Comparison of ENCODE assay signal across 19 cellular contexts in genomic region chr13:99558570-99559180, GRCh38. TPM values are rescaled to one million over a fixed set of nuclear protein-coding genes. Genes with fewer than 3 reads are reported as not detected.
DNase-seq lines count a peak whose midpoint lies in the region; ATAC-seq and TF ChIP-seq lines count a peak whose summit lies in the region.
"Had no signal": no experiment of that assay in that cellular context is flagged by ENCODE, and none has a peak within 500 bp of the region (broad histone marks: within the 10 kb centered on the region; RNA-seq: fewer than 3 reads in every experiment).

No MANE protein-coding gene starts in this region.

- no peak for TF ChIP-seq POLR2A in body of pancreas (IDR thresholded peaks at IDR 0.05)

- H3K27ac Mint-ChIP-seq in natural killer cell (peak overlapping the region; percentile 2 to 7), osteocyte (ENCODE audit: unreplicated experiment) (no peak overlapping the region)
- H3K27ac Mint-ChIP-seq in natural killer cell treated with Interleukin-12 subunit alpha and Interleukin-12 subunit beta and Interleukin-15 and Interleukin-18, amount 100 ng/mL, for 72 hours, result no peak overlapping the region
- peak overlapping the region; percentile 1 for H3K27ac Mint-ChIP-seq in activated T-helper 17 cell treated with anti-CD3 and anti-CD28 coated beads, Interleukin-2, amount 50 U/mL, for 72 hours
- H3K27ac Mint-ChIP-seq: GM23338, HFFc6 had no signal

- H3K27me3 ChIP-seq in body of pancreas, result no peaks in the 10 kb centered on the region
- H3K27me3 ChIP-seq: BLaER1 treated with 17β-estradiol and CSF1 and Interleukin-3, amounts not matched to agents 10 nM and 100 nM; Peyer's patch had no signal

- intact Hi-C loops in natural killer cell (cut with micrococcal nuclease) (no loop called here), body of pancreas (cut with DNase I) (no loop called here)

- H3K9me3 Mint-ChIP-seq in natural killer cell, result no peaks in the 10 kb centered on the region
- no peaks in the 10 kb centered on the region for H3K9me3 Mint-ChIP-seq in natural killer cell treated with Interleukin-12 subunit alpha and Interleukin-12 subunit beta and Interleukin-15 and Interleukin-18, amount 100 ng/mL, for 72 hours
- H3K9me3 Mint-ChIP-seq in activated T-helper 17 cell treated with anti-CD3 and anti-CD28 coated beads, Interleukin-2, amount 50 U/mL, for 72 hours, result no peaks in the 10 kb centered on the region
- no peaks in the 10 kb centered on the region for H3K9me3 Mint-ChIP-seq in osteocyte (ENCODE audit: unreplicated experiment)
- H3K9me3 Mint-ChIP-seq: GM23338, HFFc6 had no signal

- no peak for DNase-seq in natural killer cell
- DNase-seq in natural killer cell treated with Interleukin-12 subunit alpha and Interleukin-12 subunit beta and Interleukin-15 and Interleukin-18, amount 100 ng/mL, for 72 hours (ENCODE audit: low spot score), result no peak
- DNase-seq in iris pigment epithelial cell (ENCODE audit: low read depth), result peak; percentile 63
- no peak for DNase-seq in cerebellar nuclear complex (lab: John Stamatoyannopoulos, UW)
- no peak for DNase-seq in NCI-H1092 treated with DMSO at 0.1 percent for 48 hours (lab: John Stamatoyannopoulos, UW)
- no peak for DNase-seq in body of pancreas
- DNase-seq in osteocyte (ENCODE audit: extremely low spot score, unreplicated experiment), result no peak
- DNase-seq: DMS53, HFFc6, KG1, NCI-H1048, NCI-H1694 treated with DMSO at 0.1 percent for 48 hours, NCI-H446 treated with DMSO at 0.1 percent for 48 hours, NCI-H748 treated with DMSO at 0.1 percent for 48 hours, Peyer's patch, Right ventricle myocardium superior had no signal

- H3K4me3 ChIP-seq in body of pancreas, result no peak overlapping the region
- H3K4me3 ChIP-seq: BLaER1 treated with 17β-estradiol and CSF1 and Interleukin-3, amounts not matched to agents 10 nM and 100 nM; GM23338; Peyer's patch had no signal

- ATAC-seq in natural killer cell, result no peak
- ATAC-seq in natural killer cell treated with Interleukin-12 subunit alpha and Interleukin-12 subunit beta and Interleukin-15 and Interleukin-18, amount 100 ng/mL, for 72 hours, result no peak
- ATAC-seq in activated T-helper 17 cell treated with anti-CD3 and anti-CD28 coated beads, Interleukin-2, amount 50 U/mL, for 72 hours (replicated peaks), result no peak
- no peak for ATAC-seq in body of pancreas
- ATAC-seq: GM23338 had no signal

- TF ChIP-seq CTCF in natural killer cell (IDR thresholded peaks at IDR 0.05) (no peak), body of pancreas (IDR thresholded peaks at IDR 0.05) (no peak), osteocyte (IDR thresholded peaks at IDR 0.05) (no peak)

- no peaks in the 10 kb centered on the region for H3K27me3 Mint-ChIP-seq in natural killer cell (ENCODE audit: low read depth in 2 of 2)
- no peaks in the 10 kb centered on the region for H3K27me3 Mint-ChIP-seq in natural killer cell treated with Interleukin-12 subunit alpha and Interleukin-12 subunit beta and Interleukin-15 and Interleukin-18, amount 100 ng/mL, for 72 hours
- no peaks in the 10 kb centered on the region for H3K27me3 Mint-ChIP-seq in activated T-helper 17 cell treated with anti-CD3 and anti-CD28 coated beads, Interleukin-2, amount 50 U/mL, for 72 hours
- no peaks in the 10 kb centered on the region for H3K27me3 Mint-ChIP-seq in osteocyte (ENCODE audit: unreplicated experiment)

- no peaks in the 10 kb centered on the region for H3K9me3 ChIP-seq in body of pancreas
- H3K9me3 ChIP-seq: BLaER1 treated with 17β-estradiol and CSF1 and Interleukin-3, amounts not matched to agents 10 nM and 100 nM; Peyer's patch had no signal

- no peak overlapping the region for H3K27ac ChIP-seq in body of pancreas
- H3K27ac ChIP-seq: BLaER1 treated with 17β-estradiol and CSF1 and Interleukin-3, amounts not matched to agents 10 nM and 100 nM; Peyer's patch had no signal

- H3K4me1 ChIP-seq in body of pancreas, result no peaks in the 10 kb centered on the region
- H3K4me1 ChIP-seq: BLaER1 treated with 17β-estradiol and CSF1 and Interleukin-3, amounts not matched to agents 10 nM and 100 nM; Peyer's patch had no signal

- H3K36me3 ChIP-seq in body of pancreas (replicated peaks in 1 of 2; ENCODE audit: insufficient read depth in 1 of 2, low read depth in 2 of 2), result peaks cover 0 to 26% of the 10 kb centered on the region in 2 donors

- 63 to 64% methylated on average over 4 of the region's 4 CpGs for WGBS in body of pancreas, 2 donors

- H3K4me3 Mint-ChIP-seq in natural killer cell (no peak overlapping the region), osteocyte (ENCODE audit: unreplicated experiment) (no peak overlapping the region)
- no peak overlapping the region for H3K4me3 Mint-ChIP-seq in natural killer cell treated with Interleukin-12 subunit alpha and Interleukin-12 subunit beta and Interleukin-15 and Interleukin-18, amount 100 ng/mL, for 72 hours
- no peak overlapping the region for H3K4me3 Mint-ChIP-seq in activated T-helper 17 cell treated with anti-CD3 and anti-CD28 coated beads, Interleukin-2, amount 50 U/mL, for 72 hours
- H3K4me3 Mint-ChIP-seq: GM23338, HFFc6 had no signal

- H3K4me1 Mint-ChIP-seq in natural killer cell (peaks cover 9 to 16% of the 10 kb centered on the region in 2 donors), osteocyte (ENCODE audit: unreplicated experiment) (peaks cover 4% of the 10 kb centered on the region)
- H3K4me1 Mint-ChIP-seq in natural killer cell treated with Interleukin-12 subunit alpha and Interleukin-12 subunit beta and Interleukin-15 and Interleukin-18, amount 100 ng/mL, for 72 hours (ENCODE audit: low read depth in 2 of 2), result peaks cover 6 to 8% of the 10 kb centered on the region in 2 donors
- H3K4me1 Mint-ChIP-seq in activated T-helper 17 cell treated with anti-CD3 and anti-CD28 coated beads, Interleukin-2, amount 50 U/mL, for 72 hours, result peaks cover 19% of the 10 kb centered on the region
- H3K4me1 Mint-ChIP-seq: GM23338 had no signal

- H3K36me3 Mint-ChIP-seq in natural killer cell (peaks cover 26% of the 10 kb centered on the region), osteocyte (ENCODE audit: unreplicated experiment) (peaks cover 55% of the 10 kb centered on the region)
- H3K36me3 Mint-ChIP-seq in natural killer cell treated with Interleukin-12 subunit alpha and Interleukin-12 subunit beta and Interleukin-15 and Interleukin-18, amount 100 ng/mL, for 72 hours, result peaks cover 35% of the 10 kb centered on the region
- peaks cover 98% of the 10 kb centered on the region for H3K36me3 Mint-ChIP-seq in activated T-helper 17 cell treated with anti-CD3 and anti-CD28 coated beads, Interleukin-2, amount 50 U/mL, for 72 hours (ENCODE audit: low read depth)

RNA-seq across cellular contexts. Expression of gene CLYBL, which starts 47.8 kb away (rescaled TPM):
- total RNA-seq in natural killer cell (1 to 10 TPM; 5.5 to 7.6 (median 6.1) TPM), body of pancreas (10 to 100 TPM in 1 of 2 donors, 1 to 10 TPM in 1; 3.9 to 17.8 TPM), osteocyte (4.4 and 6.4 TPM in 2 replicates)
- total RNA-seq in natural killer cell treated with Interleukin-12 subunit alpha and Interleukin-12 subunit beta and Interleukin-15 and Interleukin-18, amount 100 ng/mL, for 72 hours, result 1 to 10 TPM; 2.3 to 3.1 TPM
- 10 to 100 TPM in 1 of 2 donors, 1 to 10 TPM in 1; 8.9 to 10.0 TPM for total RNA-seq in activated T-helper 17 cell treated with anti-CD3 and anti-CD28 coated beads, Interleukin-2, amount 50 U/mL, for 72 hours

RNA-seq across cellular contexts. Expression of gene TM9SF2, which starts 57.4 kb away (rescaled TPM):
- total RNA-seq in natural killer cell, result 10 to 100 TPM; 41.8 to 62.1 (median 51.4) TPM
- total RNA-seq in natural killer cell treated with Interleukin-12 subunit alpha and Interleukin-12 subunit beta and Interleukin-15 and Interleukin-18, amount 100 ng/mL, for 72 hours, result 10 to 100 TPM; 61.6 to 81.6 TPM
- total RNA-seq in activated T-helper 17 cell treated with anti-CD3 and anti-CD28 coated beads, Interleukin-2, amount 50 U/mL, for 72 hours, result 10 to 100 TPM; 50.6 to 97.3 TPM
- 10 to 100 TPM; 49.8 to 63.6 TPM for total RNA-seq in body of pancreas
- total RNA-seq in osteocyte, result 122 and 130 TPM in 2 replicates

Comparison
In these comparisons a context has a peak if more than half of its experiments do, and no peak if none do; other contexts are left out.
1. H3K27ac Mint-ChIP-seq: peak in natural killer cell (2 of 2) and activated T-helper 17 cell treated with anti-CD3 and anti-CD28 coated beads, Interleukin-2, amount 50 U/mL, for 72 hours (single experiment); none in natural killer cell treated with Interleukin-12 subunit alpha and Interleukin-12 subunit beta and Interleukin-15 and Interleukin-18, amount 100 ng/mL, for 72 hours (0 of 2) and osteocyte (single experiment).